15 cellular contexts compared by ENCODE assay signal in the genomic region with DNA sequence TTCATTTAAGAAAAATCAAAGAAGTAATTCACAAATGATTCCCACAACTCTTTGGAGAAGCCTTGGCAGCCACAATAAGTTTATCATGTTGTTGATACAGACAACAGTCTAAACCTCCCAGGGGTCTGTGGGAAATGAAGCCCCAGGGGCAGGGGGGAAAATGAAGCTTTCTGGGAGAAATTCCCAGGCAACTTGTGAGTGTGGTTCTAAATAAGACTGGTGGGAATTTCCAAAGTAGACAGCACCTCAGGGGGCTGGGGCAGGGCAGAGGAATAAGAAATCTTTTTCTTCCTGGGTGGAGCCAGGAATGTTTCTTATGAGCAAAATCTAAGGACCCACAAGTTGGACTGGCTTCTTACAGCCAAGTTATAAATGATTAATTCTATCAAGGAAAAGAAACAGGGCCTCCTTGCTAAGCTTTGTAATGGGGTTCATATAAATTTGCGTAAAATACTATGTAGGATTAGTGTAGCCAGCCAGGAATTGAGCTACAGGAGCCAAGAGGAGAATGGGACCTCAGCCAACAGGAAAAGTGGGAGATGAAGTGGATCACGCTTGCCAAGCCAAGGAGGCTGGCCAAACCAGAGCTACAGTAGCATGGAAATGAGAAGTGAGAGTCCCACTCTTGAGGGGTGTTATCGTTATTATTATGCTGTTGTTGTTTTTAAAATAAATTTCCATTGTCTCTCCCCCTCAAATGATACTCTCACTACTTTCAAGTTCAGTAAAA.
DNase-seq lines count a peak whose midpoint lies in the region; ATAC-seq, FAIRE-seq and TF ChIP-seq lines count a peak whose summit lies in the region.
"Had no signal": no experiment of that assay in that cellular context is flagged by ENCODE, and none has a peak within 500 bp of the region (broad histone marks: within the 10 kb centered on the region; RNA-seq: fewer than 3 reads in every experiment).

No MANE protein-coding gene starts in this region.

- DNase-seq in MG63 (peak; percentile 75), astrocyte of the cerebellum (ENCODE audit: low read depth) (peak; percentile 67), right atrium auricular region (ENCODE audit: low spot score) (no peak), small intestine (peak; percentile 14), brain microvascular endothelial cell (no peak), type B pancreatic cell (ENCODE audit: extremely low spot score, unreplicated experiment) (no peak)
- no peak for DNase-seq in naive thymus-derived CD4-positive, alpha-beta T cell
- DNase-seq in activated T-cell treated with anti-CD3 and anti-CD28 coated beads, Interleukin-2, amount 50 U/mL, for 4 hours: no peak
- DNase-seq: glutamatergic neuron, Kasumi-1, psoas muscle had no signal

- H3K36me3 ChIP-seq in MG63 (no peaks in the 10 kb centered on the region), right atrium auricular region (no peaks in the 10 kb centered on the region), small intestine (ENCODE audit: control insufficient read depth in 2 of 2, insufficient read depth in 2 of 2, low read length in 2 of 2) (no peaks in the 10 kb centered on the region), brain microvascular endothelial cell (replicated peaks) (no peaks in the 10 kb centered on the region)
- no peaks in the 10 kb centered on the region for H3K36me3 ChIP-seq in naive thymus-derived CD4-positive, alpha-beta T cell (ENCODE audit: control insufficient read depth in 2 of 3, insufficient read depth in 3 of 3, low read length in 3 of 3)

- H3K27me3 ChIP-seq in MG63 (no peaks in the 10 kb centered on the region; the same call in 1 of the 2 replicates), right atrium auricular region (no peaks in the 10 kb centered on the region), small intestine (ENCODE audit: control insufficient read depth in 2 of 2, insufficient read depth in 2 of 2, low read length in 2 of 2) (no peaks in the 10 kb centered on the region), brain microvascular endothelial cell (replicated peaks) (no peaks in the 10 kb centered on the region)
- H3K27me3 ChIP-seq in naive thymus-derived CD4-positive, alpha-beta T cell (ENCODE audit: control insufficient read depth in 2 of 2, insufficient read depth in 2 of 2, low read length in 2 of 2): no peaks in the 10 kb centered on the region

- no peak overlapping the region for H3K4me3 Mint-ChIP-seq in naive thymus-derived CD4-positive, alpha-beta T cell
- H3K4me3 Mint-ChIP-seq in activated T-cell treated with anti-CD3 and anti-CD28 coated beads, Interleukin-2, amount 50 U/mL, for 4 hours: no peak overlapping the region
- H3K4me3 Mint-ChIP-seq in type B pancreatic cell: no peak overlapping the region
- H3K4me3 Mint-ChIP-seq: memory B cell had no signal

- no peak overlapping the region for H3K27ac Mint-ChIP-seq in naive thymus-derived CD4-positive, alpha-beta T cell
- H3K27ac Mint-ChIP-seq in type B pancreatic cell: no peak overlapping the region
- H3K27ac Mint-ChIP-seq: activated naive CD4-positive, alpha-beta T cell treated with anti-CD3 and anti-CD28 coated beads, Interleukin-2, amount 50 U/mL, for 72 hours; memory B cell had no signal

- TF ChIP-seq CTCF in astrocyte of the cerebellum (IDR thresholded peaks at IDR 0.05; ENCODE audit: low read depth, low read length, missing control alignments) (no peak), right atrium auricular region (IDR thresholded peaks at IDR 0.05) (no peak), brain microvascular endothelial cell (IDR thresholded peaks at IDR 0.05; ENCODE audit: low read depth, low read length, missing control alignments) (no peak), type B pancreatic cell (conservative IDR thresholded peaks at IDR 0.05) (no peak)

- no peaks in the 10 kb centered on the region for H3K4me1 Mint-ChIP-seq in naive thymus-derived CD4-positive, alpha-beta T cell
- no peaks in the 10 kb centered on the region for H3K4me1 Mint-ChIP-seq in activated T-cell treated with anti-CD3 and anti-CD28 coated beads, Interleukin-2, amount 50 U/mL, for 4 hours (ENCODE audit: low read depth)
- H3K4me1 Mint-ChIP-seq in type B pancreatic cell (ENCODE audit: unreplicated experiment): peaks cover 6% of the 10 kb centered on the region
- H3K4me1 Mint-ChIP-seq: memory B cell had no signal

- no peak for ATAC-seq in naive thymus-derived CD4-positive, alpha-beta T cell
- ATAC-seq in activated T-cell treated with anti-CD3 and anti-CD28 coated beads, Interleukin-2, amount 50 U/mL, for 4 hours: no peak
- ATAC-seq: activated naive CD4-positive, alpha-beta T cell treated with anti-CD3 and anti-CD28 coated beads, Interleukin-2, amount 50 U/mL, for 72 hours; psoas muscle had no signal

- intact Hi-C loops in naive thymus-derived CD4-positive, alpha-beta T cell (cut with micrococcal nuclease): no loop called here

- H3K4me1 ChIP-seq in right atrium auricular region (peaks cover 0 to 31% of the 10 kb centered on the region in 2 donors), small intestine (ENCODE audit: control insufficient read depth in 2 of 2, insufficient read depth in 1 of 2, low read depth in 1 of 2, low read length in 1 of 2) (peaks cover 0 to 5% of the 10 kb centered on the region in 2 donors)
- no peaks in the 10 kb centered on the region for H3K4me1 ChIP-seq in naive thymus-derived CD4-positive, alpha-beta T cell (ENCODE audit: control insufficient read depth in 2 of 2, insufficient read depth in 2 of 2, low read length in 2 of 2)

- POLR2A ChIA-PET in naive thymus-derived CD4-positive, alpha-beta T cell (lab: Charles Lee): no interaction called here

- H3K9me3 ChIP-seq in MG63: no peaks in the 10 kb centered on the region
- H3K9me3 ChIP-seq in right atrium auricular region: no peaks in the 10 kb centered on the region
- H3K9me3 ChIP-seq in small intestine (ENCODE audit: control insufficient read depth, low read depth): no peaks in the 10 kb centered on the region
- H3K9me3 ChIP-seq in naive thymus-derived CD4-positive, alpha-beta T cell (ENCODE audit: control insufficient read depth in 2 of 3, low read length in 3 of 3): no peaks in the 10 kb centered on the region
- H3K9me3 ChIP-seq: psoas muscle had no signal

- WGBS in small intestine, 3 donors: 12 to 28% (median 28%) methylated on average over 3 of the region's 3 CpGs

- CTCF ChIA-PET in naive thymus-derived CD4-positive, alpha-beta T cell (lab: Charles Lee): no interaction called here

- peaks cover 0 to 26% (median 20%) of the 10 kb centered on the region in 5 donors for H3K27me3 Mint-ChIP-seq in naive thymus-derived CD4-positive, alpha-beta T cell
- peaks cover 9% of the 10 kb centered on the region for H3K27me3 Mint-ChIP-seq in activated T-cell treated with anti-CD3 and anti-CD28 coated beads, Interleukin-2, amount 50 U/mL, for 4 hours (ENCODE audit: low read depth)
- peaks cover 3% of the 10 kb centered on the region for H3K27me3 Mint-ChIP-seq in type B pancreatic cell

- H3K27ac ChIP-seq in right atrium auricular region: peak overlapping the region; percentile 7 to 21
- H3K27ac ChIP-seq in small intestine (ENCODE audit: low read depth in 1 of 2, low read length in 1 of 2): peak overlapping the region in 1 of 2 donors; percentile 14
- no peak overlapping the region for H3K27ac ChIP-seq in naive thymus-derived CD4-positive, alpha-beta T cell (ENCODE audit: low read depth, low read length)
- no peak overlapping the region for H3K27ac ChIP-seq in brain microvascular endothelial cell
- H3K27ac ChIP-seq: C4-2B, psoas muscle, RWPE1 had no signal

- no peak for FAIRE-seq in small intestine (lab: Jason Lieb, UNC)

- in situ Hi-C loops in astrocyte of the cerebellum (cut with HindIII; ENCODE audit: low sequenced_read_pairs) (no loop called here), brain microvascular endothelial cell (cut with HindIII; ENCODE audit: low pct_ligation_motif_present, low sequenced_read_pairs) (no loop called here)

- peaks cover 0 to 2% (median 0%) of the 10 kb centered on the region in 11 donors for H3K9me3 Mint-ChIP-seq in naive thymus-derived CD4-positive, alpha-beta T cell
- no peaks in the 10 kb centered on the region for H3K9me3 Mint-ChIP-seq in activated T-cell treated with anti-CD3 and anti-CD28 coated beads, Interleukin-2, amount 50 U/mL, for 4 hours
- no peaks in the 10 kb centered on the region for H3K9me3 Mint-ChIP-seq in type B pancreatic cell

- H3K36me3 Mint-ChIP-seq in naive thymus-derived CD4-positive, alpha-beta T cell: no peaks in the 10 kb centered on the region
- H3K36me3 Mint-ChIP-seq in activated T-cell treated with anti-CD3 and anti-CD28 coated beads, Interleukin-2, amount 50 U/mL, for 4 hours (ENCODE audit: insufficient read depth): no peaks in the 10 kb centered on the region
- H3K36me3 Mint-ChIP-seq in type B pancreatic cell: no peaks in the 10 kb centered on the region
- H3K36me3 Mint-ChIP-seq: activated naive CD4-positive, alpha-beta T cell treated with anti-CD3 and anti-CD28 coated beads, Interleukin-2, amount 50 U/mL, for 72 hours; memory B cell had no signal

- no peak overlapping the region for H3K4me3 ChIP-seq in MG63
- H3K4me3 ChIP-seq in astrocyte of the cerebellum (ENCODE audit: low read depth, low read length): no peak overlapping the region
- H3K4me3 ChIP-seq in right atrium auricular region: no peak overlapping the region
- H3K4me3 ChIP-seq in small intestine (ENCODE audit: low read depth in 1 of 2, low read length in 2 of 2): no peak overlapping the region
- H3K4me3 ChIP-seq in naive thymus-derived CD4-positive, alpha-beta T cell (ENCODE audit: low read length): no peak overlapping the region
- no peak overlapping the region for H3K4me3 ChIP-seq in brain microvascular endothelial cell (ENCODE audit: low read depth, low read length)
- H3K4me3 ChIP-seq: psoas muscle had no signal

Comparison
In these comparisons a context has a peak if more than half of its experiments do, and no peak if none do; other contexts are left out.
1. DNase-seq: peak in MG63 (single experiment), astrocyte of the cerebellum (single experiment) and small intestine (single experiment); none in right atrium auricular region (single experiment), naive thymus-derived CD4-positive, alpha-beta T cell (0 of 9), brain microvascular endothelial cell (single experiment), activated T-cell treated with anti-CD3 and anti-CD28 coated beads, Interleukin-2, amount 50 U/mL, for 4 hours (single experiment) and type B pancreatic cell (single experiment).
2. H3K27ac ChIP-seq: peak in right atrium auricular region (2 of 2); none in naive thymus-derived CD4-positive, alpha-beta T cell (single experiment) and brain microvascular endothelial cell (single experiment).